Comparison of ENCODE assay signal across 11 cellular contexts in the genomic region with DNA sequence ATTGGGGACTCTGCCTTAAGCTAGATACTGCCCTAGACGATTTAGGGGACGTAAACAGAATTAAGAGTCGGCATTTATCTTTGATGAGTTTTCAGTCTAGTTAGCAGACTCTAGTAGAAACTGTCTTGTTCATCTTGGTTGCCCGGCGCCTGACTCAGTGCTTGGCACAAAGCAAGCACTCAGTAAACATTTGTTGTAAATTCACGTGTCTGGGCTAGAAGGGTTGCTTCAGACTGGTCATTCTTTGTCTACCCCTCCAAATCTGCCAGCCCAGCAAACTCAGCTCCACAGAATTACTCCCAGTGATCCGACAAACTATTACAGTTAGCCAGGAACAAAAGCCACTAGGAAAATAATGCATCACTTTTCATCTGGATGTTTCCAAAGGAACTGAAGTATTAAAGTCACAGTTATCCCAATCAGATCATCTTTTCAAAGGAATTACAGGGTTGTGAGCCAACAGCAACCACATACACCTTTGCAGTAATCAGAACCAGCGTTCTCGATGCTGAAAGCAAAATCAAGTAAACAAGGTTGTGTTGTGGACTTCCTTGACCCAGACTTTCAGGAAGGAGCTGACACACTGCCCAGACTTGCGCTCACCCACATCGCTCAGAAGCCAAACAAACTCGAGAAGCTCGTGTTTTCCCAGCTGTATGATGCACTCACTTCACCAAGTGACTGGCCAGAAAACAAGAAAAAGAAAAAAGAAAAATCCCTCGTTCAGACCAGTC.
DNase-seq lines count a peak whose midpoint lies in the region; ATAC-seq and TF ChIP-seq lines count a peak whose summit lies in the region.
"Had no signal": no experiment of that assay in that cellular context is flagged by ENCODE, and none has a peak within 500 bp of the region (broad histone marks: within the 10 kb centered on the region; RNA-seq: fewer than 3 reads in every experiment).

No MANE protein-coding gene starts in this region.

- H3K27me3 ChIP-seq in SK-N-SH (ENCODE audit: insufficient read depth) (no peaks in the 10 kb centered on the region), aorta (ENCODE audit: control insufficient read depth in 1 of 2, insufficient read depth in 2 of 2, low read length in 1 of 2) (no peaks in the 10 kb centered on the region)
- H3K27me3 ChIP-seq: BE2C had no signal

- no peak overlapping the region for H3K9ac ChIP-seq in SK-N-SH

- DNase-seq in SK-N-SH (no peak), fibroblast of gingiva (ENCODE audit: low read depth) (peak; percentile 94), myocyte (ENCODE audit: low read depth) (peak; percentile 79), aorta (peak; percentile 80 to 83), CD1c-positive myeloid dendritic cell (ENCODE audit: extremely low spot score) (no peak), HEK293T (ENCODE audit: extremely low spot score) (no peak)
- no peak for DNase-seq in stimulated activated CD4-positive, alpha-beta T cell treated with anti-CD3 and anti-CD28 coated beads, Interleukin-12 subunit alpha, Interleukin-12 subunit beta, amount 100 ng/mL, for 4 hours
- DNase-seq: activated B cell treated with CpG ODN at 0.5 μM for 24 hours, BE2C, MM.1S had no signal

- H3K4me1 ChIP-seq in SK-N-SH (ENCODE audit: control insufficient read depth in 1 of 2, insufficient read depth in 2 of 2, low read depth in 1 of 2, low read length in 1 of 2) (no peaks in the 10 kb centered on the region; a peak in 1 of 4 replicates), aorta (ENCODE audit: control insufficient read depth in 1 of 2, insufficient read depth in 2 of 2, low read length in 2 of 2) (peaks cover 0 to 12% of the 10 kb centered on the region in 2 donors)
- H3K4me1 ChIP-seq: BE2C had no signal

- TF ChIP-seq EP300 in SK-N-SH (IDR thresholded peaks at IDR 0.05; ENCODE audit: borderline replicate concordance in 1 of 2, low read depth in 1 of 2, low read length in 1 of 2) = no peak

- no peaks in the 10 kb centered on the region for H3K9me3 ChIP-seq in SK-N-SH
- H3K9me3 ChIP-seq in aorta (ENCODE audit: control insufficient read depth, low read length) = no peaks in the 10 kb centered on the region
- H3K9me3 ChIP-seq: BE2C had no signal

- WGBS in SK-N-SH (ENCODE audit: low lambda C conversion rate) = 72% methylated on average over 14 of the region's 14 CpGs
- 12 to 13% methylated on average over 14 of the region's 14 CpGs for WGBS in aorta, 2 donors

- H3K4me3 ChIP-seq in SK-N-SH (ENCODE audit: low read depth in 2 of 2, low read length in 1 of 2) (no peak overlapping the region), aorta (ENCODE audit: low read length in 2 of 2) (peak overlapping the region; percentile 17 to 26)

- ATAC-seq in SK-N-SH treated with all-trans-retinoic acid at 6 μM for 48 hours (no peak; the same call in 2 of the 3 replicates), aorta (ENCODE audit: low FRiP score) (peak; percentile 93)

- H3K79me2 ChIP-seq in SK-N-SH (ENCODE audit: insufficient read depth) = no peaks in the 10 kb centered on the region

- no peaks in the 10 kb centered on the region for H3K9me2 ChIP-seq in SK-N-SH

- CTCF ChIA-PET in SK-N-SH (lab: Yijun Ruan, JAX) = interaction anchor here (1.4 kb wide), 1 partner anchor 58 kb away, joined by 3 read pairs; no protein-coding TSS in a partner anchor
- CTCF ChIA-PET in HEK293T (lab: Yijun Ruan, JAX) = interaction anchor here (0.9 kb wide), 1 partner anchor 14 kb away, joined by 3 read pairs; no protein-coding TSS in a partner anchor

- no peak for TF ChIP-seq RAD21 in SK-N-SH (IDR thresholded peaks at IDR 0.05; ENCODE audit: low read length)

- intact Hi-C loops in aorta (cut with DNase I) = loop anchor here in 1 of 2 donors (2.0 kb wide), 1 partner anchor 58 kb away; no protein-coding TSS in a partner anchor

- TF ChIP-seq CTCF in SK-N-SH (IDR thresholded peaks at IDR 0.05) = no peak

- POLR2A ChIA-PET in SK-N-SH (lab: Yijun Ruan, JAX) (interaction anchor here (0.6 kb wide), 1 partner anchor 26 kb away, joined by 3 read pairs; no protein-coding TSS in a partner anchor), HEK293T (lab: Yijun Ruan, JAX) (interaction anchor here (0.6 to 1.0 kb wide), 2 partner anchors 64 to 68 kb away, joined by 3 to 4 read pairs; no protein-coding TSS in a partner anchor)

- H3K36me3 ChIP-seq in SK-N-SH (replicated peaks in 1 of 2; ENCODE audit: control insufficient read depth in 1 of 2, insufficient read depth in 2 of 2, low read length in 1 of 2) (no peaks in the 10 kb centered on the region), aorta (ENCODE audit: control insufficient read depth in 1 of 2, insufficient read depth in 2 of 2, low read length in 1 of 2) (no peaks in the 10 kb centered on the region)
- H3K36me3 ChIP-seq: BE2C had no signal

- peak overlapping the region; percentile 33; the same call in 1 of the 2 replicates for H2AFZ ChIP-seq in SK-N-SH (ENCODE audit: low read depth)

- no peaks in the 10 kb centered on the region for H4K20me1 ChIP-seq in SK-N-SH (ENCODE audit: insufficient read depth)

- peaks cover 8% of the 10 kb centered on the region for H3F3A ChIP-seq in SK-N-SH (replicated peaks; ENCODE audit: insufficient read depth)

- peak overlapping the region in 1 of 2 experiments; percentile 35; a peak in 1 of 4 replicates for H3K27ac ChIP-seq in SK-N-SH (ENCODE audit: low read depth in 2 of 2, low read length in 1 of 2)
- H3K27ac ChIP-seq in aorta (ENCODE audit: low read depth in 1 of 2, low read length in 2 of 2) = peak overlapping the region; percentile 84 to 95

- peak overlapping the region; percentile 17; the same call in 1 of the 2 replicates for H3K4me2 ChIP-seq in SK-N-SH

TF ChIP-seq in SK-N-SH, 30 proteins besides CTCF, POLR2A, EP300 and RAD21 (continues in another document):
- TF ChIP-seq TEAD4 (IDR thresholded peaks at IDR 0.05; ENCODE audit: borderline replicate concordance, insufficient read depth) (no peak), CHD2 (IDR thresholded peaks at IDR 0.05; ENCODE audit: low read length, partially characterized antibody) (no peak), YY1 (IDR thresholded peaks at IDR 0.05; ENCODE audit: low read depth) (no peak), RCOR1 (IDR thresholded peaks at IDR 0.05; ENCODE audit: low read length) (no peak), RXRA (IDR thresholded peaks at IDR 0.05; ENCODE audit: borderline replicate concordance, low read depth) (no peak), TAF1 (IDR thresholded peaks at IDR 0.05; ENCODE audit: borderline replicate concordance, low read depth, low read length) (no peak), EZH2phosphoT487 (IDR thresholded peaks at IDR 0.05; ENCODE audit: borderline replicate concordance, low read depth) (no peak)
- TF ChIP-seq, protein P1, sequence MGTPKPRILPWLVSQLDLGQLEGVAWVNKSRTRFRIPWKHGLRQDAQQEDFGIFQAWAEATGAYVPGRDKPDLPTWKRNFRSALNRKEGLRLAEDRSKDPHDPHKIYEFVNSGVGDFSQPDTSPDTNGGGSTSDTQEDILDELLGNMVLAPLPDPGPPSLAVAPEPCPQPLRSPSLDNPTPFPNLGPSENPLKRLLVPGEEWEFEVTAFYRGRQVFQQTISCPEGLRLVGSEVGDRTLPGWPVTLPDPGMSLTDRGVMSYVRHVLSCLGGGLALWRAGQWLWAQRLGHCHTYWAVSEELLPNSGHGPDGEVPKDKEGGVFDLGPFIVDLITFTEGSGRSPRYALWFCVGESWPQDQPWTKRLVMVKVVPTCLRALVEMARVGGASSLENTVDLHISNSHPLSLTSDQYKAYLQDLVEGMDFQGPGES (IDR thresholded peaks at IDR 0.05; ENCODE audit: low read depth, low read length) = no peak

TF ChIP-seq in SK-N-SH treated with all-trans-retinoic acid at 6 μM for 48 hours, 23 proteins besides CTCF, POLR2A, EP300 and RAD21 (continues in another document):
- TF ChIP-seq ZFP30 (CRISPR knock-in tag; IDR thresholded peaks at IDR 0.05) (no peak), RARB (CRISPR knock-in tag; IDR thresholded peaks at IDR 0.05) (no peak), CSDC2 (CRISPR knock-in tag; IDR thresholded peaks at IDR 0.05) (no peak)

TF ChIP-seq in HEK293T, 16 proteins besides CTCF, POLR2A, EP300 and RAD21:
- TF ChIP-seq FOXM1 (IDR thresholded peaks at IDR 0.05; ENCODE audit: borderline replicate concordance) = no peak
- no peak for TF ChIP-seq NFRKB (IDR thresholded peaks at IDR 0.05)
- TF ChIP-seq SUZ12 (IDR thresholded peaks at IDR 0.05) = no peak
- TF ChIP-seq SP1 (IDR thresholded peaks at IDR 0.05) = no peak
- TF ChIP-seq CTBP1 (IDR thresholded peaks at IDR 0.05; ENCODE audit: borderline replicate concordance) = no peak
- no peak for TF ChIP-seq LEF1 (IDR thresholded peaks at IDR 0.05; ENCODE audit: borderline replicate concordance)
- TF ChIP-seq HDGF (IDR thresholded peaks at IDR 0.05; ENCODE audit: borderline replicate concordance) = no peak
- TF ChIP-seq FOXA1 (IDR thresholded peaks at IDR 0.05) = no peak
- no peak for TF ChIP-seq ELF4 (IDR thresholded peaks at IDR 0.05)
- TF ChIP-seq TARDBP (IDR thresholded peaks at IDR 0.05) = no peak
- TF ChIP-seq, protein P2, sequence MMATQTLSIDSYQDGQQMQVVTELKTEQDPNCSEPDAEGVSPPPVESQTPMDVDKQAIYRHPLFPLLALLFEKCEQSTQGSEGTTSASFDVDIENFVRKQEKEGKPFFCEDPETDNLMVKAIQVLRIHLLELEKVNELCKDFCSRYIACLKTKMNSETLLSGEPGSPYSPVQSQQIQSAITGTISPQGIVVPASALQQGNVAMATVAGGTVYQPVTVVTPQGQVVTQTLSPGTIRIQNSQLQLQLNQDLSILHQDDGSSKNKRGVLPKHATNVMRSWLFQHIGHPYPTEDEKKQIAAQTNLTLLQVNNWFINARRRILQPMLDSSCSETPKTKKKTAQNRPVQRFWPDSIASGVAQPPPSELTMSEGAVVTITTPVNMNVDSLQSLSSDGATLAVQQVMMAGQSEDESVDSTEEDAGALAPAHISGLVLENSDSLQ (IDR thresholded peaks at IDR 0.05) = no peak
- no peak for TF ChIP-seq FOXK2 (IDR thresholded peaks at IDR 0.05)
- no peak for TF ChIP-seq BHLHE40 (IDR thresholded peaks at IDR 0.05; ENCODE audit: borderline replicate concordance)
- no peak for TF ChIP-seq ARNT (IDR thresholded peaks at IDR 0.05)
- no peak for TF ChIP-seq ZNF384 (IDR thresholded peaks at IDR 0.05)
- no peak for TF ChIP-seq L3MBTL2 (conservative IDR thresholded peaks at IDR 0.05)

Comparison
In these comparisons a context has a peak if more than half of its experiments do, and no peak if none do; other contexts are left out.
1. DNase-seq: peak in fibroblast of gingiva (single experiment), myocyte (single experiment) and aorta (2 of 2); none in SK-N-SH (single experiment), CD1c-positive myeloid dendritic cell (single experiment), HEK293T (single experiment) and stimulated activated CD4-positive, alpha-beta T cell treated with anti-CD3 and anti-CD28 coated beads, Interleukin-12 subunit alpha, Interleukin-12 subunit beta, amount 100 ng/mL, for 4 hours (single experiment).
2. H3K4me3 ChIP-seq: peak in aorta (2 of 2); none in SK-N-SH (0 of 2).